ENCODE assay signal across 8 cellular contexts in genomic region chr6:79421707-79422484, GRCh38.
DNase-seq lines count a peak whose midpoint lies in the region; ATAC-seq and TF ChIP-seq lines count a peak whose summit lies in the region.

No MANE protein-coding gene starts in this region.

- H2AFZ ChIP-seq in neural cell (ENCODE audit: low read depth, low read length), result no peak overlapping the region

- no peaks in the 10 kb centered on the region for H3K36me3 ChIP-seq in neural cell (ENCODE audit: insufficient read depth, low read length)

- no peaks in the 10 kb centered on the region for H3K36me3 Mint-ChIP-seq in immature natural killer cell

- H3K9ac ChIP-seq in neural cell (ENCODE audit: low read length), result no peak overlapping the region

- no peaks in the 10 kb centered on the region for H3K9me2 ChIP-seq in neural cell (ENCODE audit: insufficient read depth, low read length)

- peaks cover 0 to 2% (median 0%) of the 10 kb centered on the region in 3 donors for H3K27me3 Mint-ChIP-seq in immature natural killer cell (ENCODE audit: low read depth in 3 of 3)

- H3K27ac ChIP-seq in neural cell (ENCODE audit: low read length), result no peak overlapping the region

- no peak overlapping the region for H3K27ac Mint-ChIP-seq in immature natural killer cell

- POLR2A ChIA-PET in HEK293T (lab: Yijun Ruan, JAX), result no interaction called here

- no peaks in the 10 kb centered on the region for H3K9me3 ChIP-seq in neural cell (ENCODE audit: low read length)

- no peak for TF ChIP-seq EP300 in neural cell (conservative IDR thresholded peaks at IDR 0.05; ENCODE audit: poor library complexity, severe bottlenecking)

- DNase-seq in G401 (ENCODE audit: low spot score) (peak; percentile 88), NCI-H2081 treated with DMSO at 0.1 percent for 48 hours (lab: John Stamatoyannopoulos, UW) (peak; percentile 81), cerebellum (ENCODE audit: low spot score) (peak; percentile 38), NOMO-1 treated with dmso at 0.1 percent for 144 hours (lab: John Stamatoyannopoulos, UW; ENCODE audit: unreplicated experiment) (no peak), immature natural killer cell (no peak), HEK293T (ENCODE audit: extremely low spot score) (no peak)

- no peak overlapping the region for H3K4me2 ChIP-seq in neural cell (ENCODE audit: low read length)

- TF ChIP-seq CTCF in neural cell (IDR thresholded peaks at IDR 0.05; ENCODE audit: poor library complexity, severe bottlenecking), result no peak

- H3K4me3 Mint-ChIP-seq in immature natural killer cell, result no peak overlapping the region

- H3K9me3 Mint-ChIP-seq in immature natural killer cell, result peaks cover 0 to 6% (median 0%) of the 10 kb centered on the region in 6 donors

- no peak for TF ChIP-seq RAD21 in neural cell (conservative IDR thresholded peaks at IDR 0.05)

- in situ Hi-C loops in G401 (cut with HindIII; ENCODE audit: low sequenced_read_pairs), result no loop called here

- no peaks in the 10 kb centered on the region for H3F3A ChIP-seq in neural cell (ENCODE audit: insufficient read depth, low read length, poor library complexity, severe bottlenecking)

- no peaks in the 10 kb centered on the region for H4K20me1 ChIP-seq in neural cell (ENCODE audit: insufficient read depth)

- CTCF ChIA-PET in HEK293T (lab: Yijun Ruan, JAX), result no interaction called here

- ATAC-seq in HG02759 (IDR thresholded peaks at IDR 0.05; ENCODE audit: unreplicated experiment), result peak; percentile 87

- H3K4me3 ChIP-seq in neural cell (ENCODE audit: low read length), result no peak overlapping the region

- H3K27me3 ChIP-seq in neural cell (ENCODE audit: insufficient read depth, low read depth, low read length), result no peaks in the 10 kb centered on the region

- no peaks in the 10 kb centered on the region for H3K4me1 Mint-ChIP-seq in immature natural killer cell

- no peaks in the 10 kb centered on the region for H3K79me2 ChIP-seq in neural cell (replicated peaks; ENCODE audit: insufficient read depth, low read length)

TF ChIP-seq in neural cell, 6 proteins besides CTCF, POLR2A, EP300 and RAD21:
- TF ChIP-seq POLR2AphosphoS5 (IDR thresholded peaks at IDR 0.05), result peak; percentile 9
- no peak for TF ChIP-seq SMC3 (conservative IDR thresholded peaks at IDR 0.05; ENCODE audit: poor library complexity)
TF ChIP-seq in neural cell: peak in this region for 1.

TF ChIP-seq in HEK293T, 16 proteins besides CTCF, POLR2A, EP300 and RAD21:
- TF ChIP-seq FOXA1 (IDR thresholded peaks at IDR 0.05) (no peak), LEF1 (IDR thresholded peaks at IDR 0.05; ENCODE audit: borderline replicate concordance) (no peak), FOXM1 (IDR thresholded peaks at IDR 0.05; ENCODE audit: borderline replicate concordance) (no peak), ELF4 (IDR thresholded peaks at IDR 0.05) (no peak), PKNOX1 (IDR thresholded peaks at IDR 0.05) (no peak), ZNF384 (IDR thresholded peaks at IDR 0.05) (no peak), BHLHE40 (IDR thresholded peaks at IDR 0.05; ENCODE audit: borderline replicate concordance) (no peak), SUZ12 (IDR thresholded peaks at IDR 0.05) (no peak), L3MBTL2 (conservative IDR thresholded peaks at IDR 0.05) (no peak), FOXK2 (IDR thresholded peaks at IDR 0.05) (no peak), CTBP1 (IDR thresholded peaks at IDR 0.05; ENCODE audit: borderline replicate concordance) (no peak), HDGF (IDR thresholded peaks at IDR 0.05; ENCODE audit: borderline replicate concordance) (no peak), NFRKB (IDR thresholded peaks at IDR 0.05) (no peak), TARDBP (IDR thresholded peaks at IDR 0.05) (no peak), ARNT (IDR thresholded peaks at IDR 0.05) (no peak), SP1 (IDR thresholded peaks at IDR 0.05) (no peak)

Comparison
In these comparisons a context has a peak if more than half of its experiments do, and no peak if none do; other contexts are left out.
1. DNase-seq: peak in G401 (single experiment), NCI-H2081 treated with DMSO at 0.1 percent for 48 hours (single experiment) and cerebellum (single experiment); none in NOMO-1 treated with dmso at 0.1 percent for 144 hours (single experiment), immature natural killer cell (0 of 3) and HEK293T (single experiment).